ENCODE assay signal across 8 cellular contexts in the genomic region with DNA sequence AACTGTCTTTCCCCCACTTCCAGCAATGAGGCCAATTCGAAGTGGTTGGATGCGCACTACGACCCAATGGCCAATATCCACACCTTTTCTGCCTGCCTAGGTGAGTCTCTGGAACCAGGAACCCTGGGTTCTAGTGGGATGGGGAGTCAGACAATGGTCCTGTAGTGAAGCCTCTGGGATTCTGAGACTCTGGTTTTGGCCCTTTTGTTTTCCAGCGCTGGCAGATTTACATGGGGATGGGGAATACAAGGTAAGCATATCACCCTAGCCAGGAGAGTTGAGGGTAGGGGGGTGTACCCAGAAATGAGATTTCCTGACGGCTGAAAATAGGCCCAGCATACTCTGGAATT. TPM values are rescaled to one million over a fixed set of nuclear protein-coding genes. Genes with fewer than 3 reads are reported as not detected.
DNase-seq lines count a peak whose midpoint lies in the region; ATAC-seq, FAIRE-seq and TF ChIP-seq lines count a peak whose summit lies in the region.

No MANE protein-coding gene starts in this region.

- POLR2A ChIA-PET in activated B cell treated with CpG ODN at 0.5 μM for 24 hours (lab: Charles Lee) = interaction anchor here (1.0 to 1.5 kb wide), 7 partner anchors 31 to 167 kb away, joined by 3 to 10 read pairs (median 4); a partner anchor contains a TSS

- no peak overlapping the region for H3K27ac ChIP-seq in small intestine (ENCODE audit: low read depth in 1 of 2, low read length in 1 of 2)

- H3K4me3 Mint-ChIP-seq in activated B cell treated with CpG ODN at 0.5 μM for 24 hours = peak overlapping the region; percentile 91

- H3K4me3 ChIP-seq in HAP-1 = peak overlapping the region; percentile 63
- H3K4me3 ChIP-seq in iPS-11a (ENCODE audit: low read depth, low read length) = peak overlapping the region; percentile 98
- peak overlapping the region; percentile 65 to 68 for H3K4me3 ChIP-seq in small intestine (ENCODE audit: low read depth in 1 of 2, low read length in 2 of 2)

- intact Hi-C loops in activated B cell treated with CpG ODN at 0.5 μM for 24 hours (cut with micrococcal nuclease) = loop anchor here (1.0 to 2.0 kb wide), 4 partner anchors 31 to 167 kb away; a partner anchor contains a TSS

- peak overlapping the region; percentile 42 for H3K27ac Mint-ChIP-seq in activated B cell treated with CpG ODN at 0.5 μM for 24 hours

- peaks cover 4% of the 10 kb centered on the region for H3K4me1 ChIP-seq in HAP-1
- peaks cover 0 to 8% of the 10 kb centered on the region in 2 donors for H3K4me1 ChIP-seq in small intestine (ENCODE audit: control insufficient read depth in 2 of 2, insufficient read depth in 1 of 2, low read depth in 1 of 2, low read length in 1 of 2)

- peaks cover 14% of the 10 kb centered on the region for H3K4me1 Mint-ChIP-seq in activated B cell treated with CpG ODN at 0.5 μM for 24 hours

- DNase-seq in HAP-1 (ENCODE audit: low spot score in 2 of 2) = no peak
- no peak for DNase-seq in activated B cell treated with CpG ODN at 0.5 μM for 24 hours
- no peak for DNase-seq in small intestine
- DNase-seq in H54 (ENCODE audit: insufficient read length, low spot score) = no peak
- DNase-seq in SK-N-DZ (ENCODE audit: low spot score) = no peak
- DNase-seq in erythroblast (lab: John Stamatoyannopoulos, UW) = no peak
- no peak for DNase-seq in foreskin melanocyte

- no peaks in the 10 kb centered on the region for H3K27me3 Mint-ChIP-seq in activated B cell treated with CpG ODN at 0.5 μM for 24 hours

- H3K9me3 Mint-ChIP-seq in activated B cell treated with CpG ODN at 0.5 μM for 24 hours = no peaks in the 10 kb centered on the region

- no peak for ATAC-seq in activated B cell treated with CpG ODN at 0.5 μM for 24 hours (ENCODE audit: low read depth)

- TF ChIP-seq POLR2A in H54 (IDR thresholded peaks at IDR 0.05; ENCODE audit: low read depth, low read length) = no peak
- no peak for TF ChIP-seq POLR2A in erythroblast (IDR thresholded peaks at IDR 0.05; ENCODE audit: low read length)

- no peaks in the 10 kb centered on the region for H3K27me3 ChIP-seq in HAP-1 (ENCODE audit: low read depth)
- no peaks in the 10 kb centered on the region for H3K27me3 ChIP-seq in small intestine (ENCODE audit: control insufficient read depth in 2 of 2, insufficient read depth in 2 of 2, low read length in 2 of 2)

- peaks cover 25% of the 10 kb centered on the region for H3K36me3 Mint-ChIP-seq in activated B cell treated with CpG ODN at 0.5 μM for 24 hours (ENCODE audit: low read depth)

- H3K36me3 ChIP-seq in HAP-1 (replicated peaks) (peaks cover 8% of the 10 kb centered on the region; the same call in 1 of the 2 replicates), small intestine (ENCODE audit: control insufficient read depth in 2 of 2, insufficient read depth in 2 of 2, low read length in 2 of 2) (peaks cover 0 to 3% of the 10 kb centered on the region in 2 donors)

- CTCF ChIA-PET in activated B cell treated with CpG ODN at 0.5 μM for 24 hours (lab: Charles Lee) = interaction anchor here (1.0 to 1.1 kb wide), 4 partner anchors 31 to 168 kb away, joined by 3 read pairs; a partner anchor contains a TSS

- TF ChIP-seq CTCF in activated B cell treated with CpG ODN at 0.5 μM for 24 hours (IDR thresholded peaks at IDR 0.05) = no peak

- 5 to 8% (median 7%) methylated on average over 5 of the region's 5 CpGs for WGBS in small intestine, 3 donors

- no peaks in the 10 kb centered on the region for H3K9me3 ChIP-seq in HAP-1
- no peaks in the 10 kb centered on the region for H3K9me3 ChIP-seq in small intestine (ENCODE audit: control insufficient read depth, low read depth)

- in situ Hi-C loops in HAP-1 (cut with MboI; ENCODE audit: low sequenced_read_pairs) = no loop called here

- FAIRE-seq in small intestine (lab: Jason Lieb, UNC) (no peak), H54 (lab: Jason Lieb, UNC) (no peak)

RNA-seq across cellular contexts. Expression of a gene that starts 0.5 kb away (rescaled TPM):
- total RNA-seq in activated B cell treated with CpG ODN at 0.5 μM for 24 hours = 30.5 and 38.8 TPM in 2 replicates
- 10 to 100 TPM in 1 of 3 donors, 1 to 10 TPM in 2; 3.8 to 11.6 (median 4.2) TPM for polyA plus RNA-seq in small intestine
- 31.6 and 32.9 TPM in 2 replicates for polyA plus RNA-seq in SK-N-DZ (2014; cell fraction: cytosol; rRNA removed)
- polyA plus RNA-seq in SK-N-DZ (2014; cell fraction: nucleus; rRNA removed) = 92.2 and 124 TPM in 2 replicates

RNA-seq across cellular contexts. Expression of a gene that starts 30.7 kb away (rescaled TPM):
- 62.2 and 63.3 TPM in 2 replicates for total RNA-seq in activated B cell treated with CpG ODN at 0.5 μM for 24 hours
- polyA plus RNA-seq in small intestine = 10 to 100 TPM; 33.2 to 67.7 (median 41.6) TPM
- polyA plus RNA-seq in SK-N-DZ (2014; cell fraction: cytosol; rRNA removed) = 57.4 and 62.3 TPM in 2 replicates
- polyA plus RNA-seq in SK-N-DZ (2014; cell fraction: nucleus; rRNA removed) = 88.9 and 107 TPM in 2 replicates

RNA-seq across cellular contexts. Expression of a gene that starts 34.9 kb away (rescaled TPM):
- total RNA-seq in activated B cell treated with CpG ODN at 0.5 μM for 24 hours = 14.6 and 19.0 TPM in 2 replicates
- 1 to 10 TPM; 3.1 to 6.9 (median 4.1) TPM for polyA plus RNA-seq in small intestine
- polyA plus RNA-seq in SK-N-DZ (2014; cell fraction: cytosol; rRNA removed) = 8.9 and 16.1 TPM in 2 replicates
- 2.8 and 5.2 TPM in 2 replicates for polyA plus RNA-seq in SK-N-DZ (2014; cell fraction: nucleus; rRNA removed)

RNA-seq across cellular contexts. Expression of a gene that starts 35.7 kb away (rescaled TPM):
- 0.10 TPM in 1 of 2 replicates, not detected in the other for total RNA-seq in activated B cell treated with CpG ODN at 0.5 μM for 24 hours
- polyA plus RNA-seq in small intestine = under 1 TPM in 1 of 3 donors, not detected in 2; 0.01 TPM
- not detected in 2 replicates for polyA plus RNA-seq in SK-N-DZ (2014; cell fraction: cytosol; rRNA removed)
- 0.08 TPM in 1 of 2 replicates, not detected in the other for polyA plus RNA-seq in SK-N-DZ (2014; cell fraction: nucleus; rRNA removed)

RNA-seq across cellular contexts. Expression of a gene that starts 44.3 kb away (rescaled TPM):
- total RNA-seq in activated B cell treated with CpG ODN at 0.5 μM for 24 hours = 8.5 and 9.1 TPM in 2 replicates
- polyA plus RNA-seq in small intestine = 1 to 10 TPM; 3.1 to 4.7 (median 4.6) TPM
- 10.7 and 11.0 TPM in 2 replicates for polyA plus RNA-seq in SK-N-DZ (2014; cell fraction: cytosol; rRNA removed)
- polyA plus RNA-seq in SK-N-DZ (2014; cell fraction: nucleus; rRNA removed) = 6.0 and 7.4 TPM in 2 replicates
